Comparison of ENCODE assay signal across 8 cellular contexts in genomic region chr16:71565812-71566700, GRCh38. TPM values are rescaled to one million over a fixed set of nuclear protein-coding genes. Genes with fewer than 3 reads are reported as not detected.
DNase-seq lines count a peak whose midpoint lies in the region; ATAC-seq and TF ChIP-seq lines count a peak whose summit lies in the region.

No MANE protein-coding gene starts in this region.

- H3K4me3 ChIP-seq in SK-N-SH (ENCODE audit: low read depth in 2 of 2, low read length in 1 of 2) (peak overlapping the region; percentile 71 to 78; a peak in 3 of 4 replicates), fibroblast of pulmonary artery (replicated peaks; ENCODE audit: low read depth, low read length) (peak overlapping the region; percentile 76)

- H3K4me1 Mint-ChIP-seq in T-cell = peaks cover 16 to 21% (median 18%) of the 10 kb centered on the region in 3 donors
- peaks cover 26 to 50% of the 10 kb centered on the region in 2 donors for H3K4me1 Mint-ChIP-seq in stimulated activated naive B cell treated with anti-CD40 and anti-IgM and Interleukin-4, amounts not matched to agents 10 μg/mL and 1 μg/mL and 100 μg/mL, for 72 hours

- H3K27ac ChIP-seq in SK-N-SH (ENCODE audit: low read depth in 2 of 2, low read length in 1 of 2) = no peak overlapping the region

- H3K27me3 Mint-ChIP-seq in T-cell = peaks cover 0 to 1% of the 10 kb centered on the region in 2 donors
- no peaks in the 10 kb centered on the region for H3K27me3 Mint-ChIP-seq in stimulated activated naive B cell treated with anti-CD40 and anti-IgM and Interleukin-4, amounts not matched to agents 10 μg/mL and 1 μg/mL and 100 μg/mL, for 72 hours

- peaks cover 6% of the 10 kb centered on the region; the same call in 1 of the 2 replicates for H3K27me3 ChIP-seq in SK-N-SH (ENCODE audit: insufficient read depth)

- TF ChIP-seq CTCF in SK-N-SH (IDR thresholded peaks at IDR 0.05) (no peak), fibroblast of pulmonary artery (IDR thresholded peaks at IDR 0.05; ENCODE audit: low read length, missing control alignments) (no peak)

- peak overlapping the region; percentile 82 for H3K4me2 ChIP-seq in SK-N-SH

- TF ChIP-seq EP300 in SK-N-SH (IDR thresholded peaks at IDR 0.05; ENCODE audit: borderline replicate concordance in 1 of 2, low read depth in 1 of 2, low read length in 1 of 2) = no peak

- TF ChIP-seq RAD21 in SK-N-SH (IDR thresholded peaks at IDR 0.05; ENCODE audit: low read length) = no peak

- no peaks in the 10 kb centered on the region for H4K20me1 ChIP-seq in SK-N-SH (ENCODE audit: insufficient read depth)

- ATAC-seq in SK-N-SH treated with all-trans-retinoic acid at 6 μM for 48 hours (no peak), T-cell (replicated peaks in 1 of 4) (no peak), HG03139 (IDR thresholded peaks at IDR 0.05; ENCODE audit: unreplicated experiment) (no peak), HG03442 (IDR thresholded peaks at IDR 0.05; ENCODE audit: unreplicated experiment) (no peak)
- ATAC-seq in stimulated activated naive B cell treated with anti-CD40 and anti-IgM and Interleukin-4, amounts not matched to agents 10 μg/mL and 1 μg/mL and 100 μg/mL, for 72 hours (replicated peaks) = peak in 1 of 2 donors; percentile 17

- peak overlapping the region; percentile 98 for H2AFZ ChIP-seq in SK-N-SH (ENCODE audit: low read depth)

- peak overlapping the region; percentile 84 to 94 (median 94) for H3K4me3 Mint-ChIP-seq in T-cell
- H3K4me3 Mint-ChIP-seq in stimulated activated naive B cell treated with anti-CD40 and anti-IgM and Interleukin-4, amounts not matched to agents 10 μg/mL and 1 μg/mL and 100 μg/mL, for 72 hours = peak overlapping the region; percentile 86 to 91

- no peak overlapping the region for H3K9ac ChIP-seq in SK-N-SH

- H3K79me2 ChIP-seq in SK-N-SH (ENCODE audit: insufficient read depth) = no peaks in the 10 kb centered on the region

- peaks cover 0 to 6% of the 10 kb centered on the region in 2 experiments for H3K36me3 ChIP-seq in SK-N-SH (replicated peaks in 1 of 2; ENCODE audit: control insufficient read depth in 1 of 2, insufficient read depth in 2 of 2, low read length in 1 of 2)

- H3K9me2 ChIP-seq in SK-N-SH = no peaks in the 10 kb centered on the region

- DNase-seq in SK-N-SH = no peak
- DNase-seq in T-cell = no peak
- DNase-seq in fibroblast of pulmonary artery (ENCODE audit: low read depth) = no peak
- DNase-seq in stimulated activated naive B cell treated with anti-CD40 and anti-IgM and Interleukin-4, amounts not matched to agents 10 μg/mL and 1 μg/mL and 100 μg/mL, for 72 hours = no peak
- no peak for DNase-seq in NCI-H2171 (lab: John Stamatoyannopoulos, UW)

- peak overlapping the region; percentile 96 to 97 for H3K27ac Mint-ChIP-seq in T-cell
- H3K27ac Mint-ChIP-seq in stimulated activated naive B cell treated with anti-CD40 and anti-IgM and Interleukin-4, amounts not matched to agents 10 μg/mL and 1 μg/mL and 100 μg/mL, for 72 hours = peak overlapping the region; percentile 99

- CTCF ChIA-PET in SK-N-SH (lab: Yijun Ruan, JAX) (interaction anchor here (0.9 to 2.6 kb wide), 9 partner anchors 7 to 168 kb away, joined by 3 to 48 read pairs (median 5); partner anchors contain the start of gene TAT), T-cell (lab: Charles Lee) (interaction anchor here (0.8 to 2.3 kb wide), 6 partner anchors 25 to 395 kb away, joined by 4 to 42 read pairs (median 8); no protein-coding TSS in a partner anchor)

- peaks cover 3% of the 10 kb centered on the region for H3K36me3 Mint-ChIP-seq in T-cell
- peaks cover 5 to 8% of the 10 kb centered on the region in 2 donors for H3K36me3 Mint-ChIP-seq in stimulated activated naive B cell treated with anti-CD40 and anti-IgM and Interleukin-4, amounts not matched to agents 10 μg/mL and 1 μg/mL and 100 μg/mL, for 72 hours

- POLR2A ChIA-PET in SK-N-SH (lab: Yijun Ruan, JAX) (interaction anchor here (1.0 to 1.9 kb wide), 2 partner anchors 45 to 104 kb away, joined by 4 to 5 read pairs; partner anchors contain the start of gene ZNF23), T-cell (lab: Charles Lee) (interaction anchor here in 1 of 2 donors (1.9 kb wide), 1 partner anchor 82 kb away, joined by 17 read pairs; no protein-coding TSS in a partner anchor)

- WGBS in SK-N-SH (ENCODE audit: low lambda C conversion rate) = 79% methylated on average over 8 of the region's 9 CpGs

- peaks cover 0 to 14% (median 7%) of the 10 kb centered on the region in 3 donors for H3K9me3 Mint-ChIP-seq in T-cell
- peaks cover 5% of the 10 kb centered on the region in 2 donors for H3K9me3 Mint-ChIP-seq in stimulated activated naive B cell treated with anti-CD40 and anti-IgM and Interleukin-4, amounts not matched to agents 10 μg/mL and 1 μg/mL and 100 μg/mL, for 72 hours

- H3K9me3 ChIP-seq in SK-N-SH = peaks cover 5% of the 10 kb centered on the region; the same call in 1 of the 2 replicates

- H3F3A ChIP-seq in SK-N-SH (replicated peaks; ENCODE audit: insufficient read depth) = peaks cover 7% of the 10 kb centered on the region

- H3K4me1 ChIP-seq in SK-N-SH (ENCODE audit: control insufficient read depth in 1 of 2, insufficient read depth in 2 of 2, low read depth in 1 of 2, low read length in 1 of 2) = peaks cover 0 to 6% of the 10 kb centered on the region in 2 experiments; a peak in 2 of 4 replicates

TF ChIP-seq in SK-N-SH, 30 proteins besides CTCF, POLR2A, EP300 and RAD21 (continues in another document):
- TF ChIP-seq, protein P1, sequence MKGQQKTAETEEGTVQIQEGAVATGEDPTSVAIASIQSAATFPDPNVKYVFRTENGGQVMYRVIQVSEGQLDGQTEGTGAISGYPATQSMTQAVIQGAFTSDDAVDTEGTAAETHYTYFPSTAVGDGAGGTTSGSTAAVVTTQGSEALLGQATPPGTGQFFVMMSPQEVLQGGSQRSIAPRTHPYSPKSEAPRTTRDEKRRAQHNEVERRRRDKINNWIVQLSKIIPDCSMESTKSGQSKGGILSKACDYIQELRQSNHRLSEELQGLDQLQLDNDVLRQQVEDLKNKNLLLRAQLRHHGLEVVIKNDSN (IDR thresholded peaks at IDR 0.05; ENCODE audit: borderline replicate concordance, low read depth) = no peak
- TF ChIP-seq MAX (IDR thresholded peaks at IDR 0.05; ENCODE audit: low read depth) (no peak), ELF1 (IDR thresholded peaks at IDR 0.05) (no peak), MXI1 (IDR thresholded peaks at IDR 0.05; ENCODE audit: low read depth, low read length) (no peak), JUND (IDR thresholded peaks at IDR 0.05) (no peak), CHD2 (IDR thresholded peaks at IDR 0.05; ENCODE audit: low read length, partially characterized antibody) (no peak), TAF1 (IDR thresholded peaks at IDR 0.05; ENCODE audit: borderline replicate concordance, low read depth, low read length) (no peak), POLR2AphosphoS5 (IDR thresholded peaks at IDR 0.05; ENCODE audit: low read depth, low read length) (no peak)

TF ChIP-seq in SK-N-SH treated with all-trans-retinoic acid at 6 μM for 48 hours, 23 proteins besides CTCF, POLR2A, EP300 and RAD21 (continues in another document):
- TF ChIP-seq CREB5 (CRISPR knock-in tag; IDR thresholded peaks at IDR 0.05; ENCODE audit: low read depth) (no peak), RARB (CRISPR knock-in tag; IDR thresholded peaks at IDR 0.05) (no peak), ZNF8 (CRISPR knock-in tag; IDR thresholded peaks at IDR 0.05) (no peak), POU6F1 (CRISPR knock-in tag; IDR thresholded peaks at IDR 0.05; ENCODE audit: borderline replicate concordance, low read depth) (no peak), ZC3H10 (CRISPR knock-in tag; IDR thresholded peaks at IDR 0.05) (no peak), ARNTL (CRISPR knock-in tag; IDR thresholded peaks at IDR 0.05; ENCODE audit: borderline replicate concordance, low read depth) (no peak), GLIS3 (CRISPR knock-in tag; IDR thresholded peaks at IDR 0.05) (no peak), ISL1 (CRISPR knock-in tag; IDR thresholded peaks at IDR 0.05) (no peak)

RNA-seq across cellular contexts. Expression of gene TAT, which starts 10.8 kb away (rescaled TPM):
- not detected in 2 replicates for polyA plus RNA-seq in SK-N-SH (2012; rRNA removed)
- not detected in 2 replicates for polyA plus RNA-seq in SK-N-SH (2012; cell fraction: cytosol; rRNA removed)
- not detected in 2 replicates for polyA plus RNA-seq in SK-N-SH (2012; cell fraction: nucleus; rRNA removed)
- total RNA-seq in T-cell = 1 to 10 TPM in 1 of 5 donors, under 1 TPM in 2, not detected in 2; 0.49 to 1.1 (median 0.66) TPM

RNA-seq across cellular contexts. Expression of gene CHST4, which starts 39.8 kb away (rescaled TPM):
- 0.08 and 0.18 TPM in 2 replicates for polyA plus RNA-seq in SK-N-SH (2012; rRNA removed)
- polyA plus RNA-seq in SK-N-SH (2012; cell fraction: cytosol; rRNA removed) = 0.10 and 0.12 TPM in 2 replicates
- 0.04 and 0.14 TPM in 2 replicates for polyA plus RNA-seq in SK-N-SH (2012; cell fraction: nucleus; rRNA removed)
- total RNA-seq in T-cell = under 1 TPM in 1 of 5 donors, not detected in 4; 0.23 TPM

RNA-seq across cellular contexts. Expression of gene MARVELD3, which starts 59.9 kb away (rescaled TPM):
- not detected in 2 replicates for polyA plus RNA-seq in SK-N-SH (2012; rRNA removed)
- 0.06 TPM in 1 of 2 replicates, not detected in the other for polyA plus RNA-seq in SK-N-SH (2012; cell fraction: cytosol; rRNA removed)
- 0.06 TPM in 1 of 2 replicates, not detected in the other for polyA plus RNA-seq in SK-N-SH (2012; cell fraction: nucleus; rRNA removed)
- under 1 TPM in 1 of 5 donors, not detected in 4; 0.22 TPM for total RNA-seq in T-cell
